In the genomic region with DNA sequence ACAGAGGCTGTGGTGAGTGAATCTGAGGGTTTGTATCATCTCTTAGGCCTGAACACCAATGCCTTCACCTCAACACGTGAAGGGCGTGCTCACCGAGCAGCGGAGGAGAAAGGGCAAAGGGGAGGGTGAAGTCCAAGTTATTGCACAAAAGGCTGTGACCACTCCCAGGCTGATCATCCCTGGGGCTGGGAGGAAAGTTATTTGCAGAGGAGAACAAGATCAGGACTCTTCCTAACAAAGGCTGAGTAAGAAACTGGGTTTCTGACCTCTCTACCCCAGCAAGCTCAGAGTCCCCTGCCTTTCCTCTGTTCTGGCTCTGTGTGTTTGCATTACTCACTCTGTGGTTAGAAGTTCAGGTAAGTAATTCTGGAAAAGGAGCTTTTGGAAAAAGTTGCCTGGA, we compare ENCODE assay signal across 27 cellular contexts.
"Had no signal": no experiment of that assay in that cellular context is flagged by ENCODE, and none has a peak within 500 bp of the region (broad histone marks: within the 10 kb centered on the region; RNA-seq: fewer than 3 reads in every experiment).

No MANE protein-coding gene starts in this region.

- H3K36me3 Mint-ChIP-seq: activated CD8-positive, alpha-beta memory T cell treated with anti-CD3 and anti-CD28 coated beads, Interleukin-2, amount 10 ng/mL, durations not matched to agents 7 days and 5 days; activated naive CD4-positive, alpha-beta T cell treated with anti-CD3 and anti-CD28 coated beads, Interleukin-2, amount 50 U/mL, for 72 hours; natural killer cell treated with Interleukin-12 subunit alpha and Interleukin-12 subunit beta and Interleukin-15 and Interleukin-18, amount 100 ng/mL, for 72 hours; stimulated activated memory B cell treated with anti-CD40 and anti-IgM and Interleukin-4, amounts not matched to agents 10 μg/mL and 1 μg/mL and 100 μg/mL, for 72 hours had no signal

- H3K27ac Mint-ChIP-seq: activated B cell treated with CpG ODN at 0.5 μM for 24 hours; activated CD8-positive, alpha-beta memory T cell treated with anti-CD3 and anti-CD28 coated beads, Interleukin-2, amount 10 ng/mL, durations not matched to agents 7 days and 5 days; activated CD8-positive, alpha-beta T cell treated with anti-CD3 and anti-CD28 coated beads, Interleukin-2, amount 10 ng/mL, durations not matched to agents 7 days and 5 days; activated naive CD4-positive, alpha-beta T cell treated with anti-CD3 and anti-CD28 coated beads, Interleukin-2, amount 50 U/mL, for 72 hours; natural killer cell treated with Interleukin-12 subunit alpha and Interleukin-12 subunit beta and Interleukin-15 and Interleukin-18, amount 100 ng/mL, for 72 hours; stimulated activated memory B cell treated with anti-CD40 and anti-IgM and Interleukin-4, amounts not matched to agents 10 μg/mL and 1 μg/mL and 100 μg/mL, for 72 hours; T-helper 2 cell treated with Interferon-gamma antibody and Interleukin-4, amounts not matched to agents 5 μg/mL and 100 μg/mL, for 36 hours had no signal

- ATAC-seq: activated CD8-positive, alpha-beta memory T cell treated with anti-CD3 and anti-CD28 coated beads, Interleukin-2, amount 10 ng/mL, durations not matched to agents 7 days and 5 days; activated CD8-positive, alpha-beta T cell treated with anti-CD3 and anti-CD28 coated beads, Interleukin-2, amount 10 ng/mL, durations not matched to agents 7 days and 5 days; activated naive CD4-positive, alpha-beta T cell treated with anti-CD3 and anti-CD28 coated beads, Interleukin-2, amount 50 U/mL, for 72 hours; left cardiac atrium; natural killer cell treated with Interleukin-12 subunit alpha and Interleukin-12 subunit beta and Interleukin-15 and Interleukin-18, amount 100 ng/mL, for 72 hours; sciatic nerve; stimulated activated memory B cell treated with anti-CD40 and anti-IgM and Interleukin-4, amounts not matched to agents 10 μg/mL and 1 μg/mL and 100 μg/mL, for 72 hours had no signal

- H3K9me3 ChIP-seq: stomach, thyroid gland had no signal

- FAIRE-seq: colon, frontal cortex, islet of Langerhans had no signal

- H3K4me3 ChIP-seq: lung, skin epidermis, stomach, thyroid gland had no signal

- DNase-seq: activated B cell treated with CpG ODN at 0.5 μM for 24 hours; activated CD4-positive, alpha-beta T cell treated with anti-CD3 and anti-CD28 coated beads, Interleukin-2, amount 50 U/mL, for 1 hour; activated CD8-positive, alpha-beta memory T cell treated with anti-CD3 and anti-CD28 coated beads, Interleukin-2, amount 10 ng/mL, durations not matched to agents 7 days and 5 days; activated CD8-positive, alpha-beta T cell treated with anti-CD3 and anti-CD28 coated beads, Interleukin-2, amount 10 ng/mL, durations not matched to agents 7 days and 5 days; activated naive CD4-positive, alpha-beta T cell; activated T-cell treated with anti-CD3 and anti-CD28 coated beads, Interleukin-2, amount 50 U/mL, for 48 hours; anterior cingulate cortex; dermis blood vessel endothelial cell; effector CD4-positive, alpha-beta T cell; left cardiac atrium; mesendoderm; posterior cingulate gyrus; stimulated activated CD4-positive, alpha-beta T cell treated with anti-CD3 and anti-CD28 coated beads, Interleukin-4, amount 100 ng/mL, for 4 hours; stimulated activated CD8-positive, alpha-beta memory T cell treated with anti-CD3 and anti-CD28 coated beads, Interleukin-4, amount 100 ng/mL, for 48 hours; stomach; T-helper 1 cell; thyroid gland had no signal

- H3K9me3 Mint-ChIP-seq: natural killer cell treated with Interleukin-12 subunit alpha and Interleukin-12 subunit beta and Interleukin-15 and Interleukin-18, amount 100 ng/mL, for 72 hours; stimulated activated memory B cell treated with anti-CD40 and anti-IgM and Interleukin-4, amounts not matched to agents 10 μg/mL and 1 μg/mL and 100 μg/mL, for 72 hours; T-helper 2 cell treated with Interferon-gamma antibody and Interleukin-4, amounts not matched to agents 5 μg/mL and 100 μg/mL, for 36 hours had no signal

- H3K4me3 Mint-ChIP-seq: activated B cell treated with CpG ODN at 0.5 μM for 24 hours; activated CD8-positive, alpha-beta memory T cell treated with anti-CD3 and anti-CD28 coated beads, Interleukin-2, amount 10 ng/mL, durations not matched to agents 7 days and 5 days; activated CD8-positive, alpha-beta T cell treated with anti-CD3 and anti-CD28 coated beads, Interleukin-2, amount 10 ng/mL, durations not matched to agents 7 days and 5 days; natural killer cell treated with Interleukin-12 subunit alpha and Interleukin-12 subunit beta and Interleukin-15 and Interleukin-18, amount 100 ng/mL, for 72 hours; stimulated activated memory B cell treated with anti-CD40 and anti-IgM and Interleukin-4, amounts not matched to agents 10 μg/mL and 1 μg/mL and 100 μg/mL, for 72 hours; T-helper 2 cell treated with Interferon-gamma antibody and Interleukin-4, amounts not matched to agents 5 μg/mL and 100 μg/mL, for 36 hours had no signal

- H3K27me3 Mint-ChIP-seq: activated B cell treated with CpG ODN at 0.5 μM for 24 hours; activated CD8-positive, alpha-beta memory T cell treated with anti-CD3 and anti-CD28 coated beads, Interleukin-2, amount 10 ng/mL, durations not matched to agents 7 days and 5 days; stimulated activated memory B cell treated with anti-CD40 and anti-IgM and Interleukin-4, amounts not matched to agents 10 μg/mL and 1 μg/mL and 100 μg/mL, for 72 hours had no signal

- H3K4me1 Mint-ChIP-seq: activated B cell treated with CpG ODN at 0.5 μM for 24 hours; activated CD8-positive, alpha-beta memory T cell treated with anti-CD3 and anti-CD28 coated beads, Interleukin-2, amount 10 ng/mL, durations not matched to agents 7 days and 5 days; stimulated activated memory B cell treated with anti-CD40 and anti-IgM and Interleukin-4, amounts not matched to agents 10 μg/mL and 1 μg/mL and 100 μg/mL, for 72 hours had no signal

- H3K36me3 ChIP-seq: stomach, thyroid gland had no signal

- H3K4me1 ChIP-seq: stomach, thyroid gland had no signal

- H3K27me3 ChIP-seq: stomach, thyroid gland had no signal

- H3K27ac ChIP-seq: skin epidermis, stomach, thyroid gland had no signal
